In the genomic region with DNA sequence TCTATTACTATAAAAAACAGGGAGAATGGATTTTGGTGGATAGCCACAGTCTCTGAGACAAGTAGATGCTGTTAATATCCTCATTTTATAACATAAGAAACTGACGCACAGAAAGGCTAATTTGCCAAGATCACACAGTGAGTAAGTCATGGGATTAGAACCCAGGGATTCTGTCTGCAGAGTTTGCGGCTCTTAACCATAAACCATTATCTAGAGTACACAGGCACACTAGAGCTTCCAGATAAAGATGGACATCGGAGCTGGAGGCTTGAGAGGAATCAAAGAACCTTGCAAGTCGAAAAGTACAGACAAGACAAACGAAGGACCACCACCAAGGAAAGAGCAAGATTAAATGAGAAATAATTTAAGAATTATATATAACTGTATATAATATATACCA, we compare ENCODE assay signal across 1 cellular context.
TF ChIP-seq lines count a peak whose summit lies in the region.

No MANE protein-coding gene starts in this region.

TF ChIP-seq in K562, 482 proteins besides CTCF, POLR2A, EP300 and RAD21 (continued from another document and continues in another):
- no peak; a peak in 1 of 6 replicates for TF ChIP-seq ZBTB11 (CRISPR knock-in tag; IDR thresholded peaks at IDR 0.05)
- peak; percentile 15; the same call in 1 of the 2 replicates for TF ChIP-seq BHLHE40 (IDR thresholded peaks at IDR 0.05; ENCODE audit: low read length)
- no peak for TF ChIP-seq SRF (CRISPR knock-in tag; IDR thresholded peaks at IDR 0.05)
- TF ChIP-seq, protein P1, sequence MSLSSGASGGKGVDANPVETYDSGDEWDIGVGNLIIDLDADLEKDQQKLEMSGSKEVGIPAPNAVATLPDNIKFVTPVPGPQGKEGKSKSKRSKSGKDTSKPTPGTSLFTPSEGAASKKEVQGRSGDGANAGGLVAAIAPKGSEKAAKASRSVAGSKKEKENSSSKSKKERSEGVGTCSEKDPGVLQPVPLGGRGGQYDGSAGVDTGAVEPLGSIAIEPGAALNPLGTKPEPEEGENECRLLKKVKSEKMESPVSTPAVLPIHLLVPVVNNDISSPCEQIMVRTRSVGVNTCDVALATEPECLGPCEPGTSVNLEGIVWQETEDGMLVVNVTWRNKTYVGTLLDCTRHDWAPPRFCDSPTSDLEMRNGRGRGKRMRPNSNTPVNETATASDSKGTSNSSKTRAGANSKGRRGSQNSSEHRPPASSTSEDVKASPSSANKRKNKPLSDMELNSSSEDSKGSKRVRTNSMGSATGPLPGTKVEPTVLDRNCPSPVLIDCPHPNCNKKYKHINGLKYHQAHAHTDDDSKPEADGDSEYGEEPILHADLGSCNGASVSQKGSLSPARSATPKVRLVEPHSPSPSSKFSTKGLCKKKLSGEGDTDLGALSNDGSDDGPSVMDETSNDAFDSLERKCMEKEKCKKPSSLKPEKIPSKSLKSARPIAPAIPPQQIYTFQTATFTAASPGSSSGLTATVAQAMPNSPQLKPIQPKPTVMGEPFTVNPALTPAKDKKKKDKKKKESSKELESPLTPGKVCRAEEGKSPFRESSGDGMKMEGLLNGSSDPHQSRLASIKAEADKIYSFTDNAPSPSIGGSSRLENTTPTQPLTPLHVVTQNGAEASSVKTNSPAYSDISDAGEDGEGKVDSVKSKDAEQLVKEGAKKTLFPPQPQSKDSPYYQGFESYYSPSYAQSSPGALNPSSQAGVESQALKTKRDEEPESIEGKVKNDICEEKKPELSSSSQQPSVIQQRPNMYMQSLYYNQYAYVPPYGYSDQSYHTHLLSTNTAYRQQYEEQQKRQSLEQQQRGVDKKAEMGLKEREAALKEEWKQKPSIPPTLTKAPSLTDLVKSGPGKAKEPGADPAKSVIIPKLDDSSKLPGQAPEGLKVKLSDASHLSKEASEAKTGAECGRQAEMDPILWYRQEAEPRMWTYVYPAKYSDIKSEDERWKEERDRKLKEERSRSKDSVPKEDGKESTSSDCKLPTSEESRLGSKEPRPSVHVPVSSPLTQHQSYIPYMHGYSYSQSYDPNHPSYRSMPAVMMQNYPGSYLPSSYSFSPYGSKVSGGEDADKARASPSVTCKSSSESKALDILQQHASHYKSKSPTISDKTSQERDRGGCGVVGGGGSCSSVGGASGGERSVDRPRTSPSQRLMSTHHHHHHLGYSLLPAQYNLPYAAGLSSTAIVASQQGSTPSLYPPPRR (CRISPR knock-in tag; IDR thresholded peaks at IDR 0.05; ENCODE audit: borderline replicate concordance): no peak
- no peak for TF ChIP-seq ZNF551 (CRISPR knock-in tag; IDR thresholded peaks at IDR 0.05)
- peak; percentile 56 for TF ChIP-seq SMAD4 (CRISPR knock-in tag; conservative IDR thresholded peaks at IDR 0.05)
- TF ChIP-seq FOXO4 (CRISPR knock-in tag; IDR thresholded peaks at IDR 0.05): no peak
- no peak for TF ChIP-seq LARP7 (IDR thresholded peaks at IDR 0.05)
- TF ChIP-seq ZNF124 (CRISPR knock-in tag; IDR thresholded peaks at IDR 0.05): no peak
- TF ChIP-seq TBP (optimal IDR thresholded peaks at IDR 0.05; ENCODE audit: low read depth, low read length): no peak
- TF ChIP-seq PTTG1 (tag; IDR thresholded peaks at IDR 0.05; ENCODE audit: low read depth): no peak
- no peak for TF ChIP-seq ZNF707 (CRISPR knock-in tag; conservative IDR thresholded peaks at IDR 0.05)
- 0 out of 2 replicates have a peak, but pooled peaks have one; percentile 3 for TF ChIP-seq NR2C1 (IDR thresholded peaks at IDR 0.05)
- TF ChIP-seq NR2C1 (tag; IDR thresholded peaks at IDR 0.05): no peak
- TF ChIP-seq, protein P2, sequence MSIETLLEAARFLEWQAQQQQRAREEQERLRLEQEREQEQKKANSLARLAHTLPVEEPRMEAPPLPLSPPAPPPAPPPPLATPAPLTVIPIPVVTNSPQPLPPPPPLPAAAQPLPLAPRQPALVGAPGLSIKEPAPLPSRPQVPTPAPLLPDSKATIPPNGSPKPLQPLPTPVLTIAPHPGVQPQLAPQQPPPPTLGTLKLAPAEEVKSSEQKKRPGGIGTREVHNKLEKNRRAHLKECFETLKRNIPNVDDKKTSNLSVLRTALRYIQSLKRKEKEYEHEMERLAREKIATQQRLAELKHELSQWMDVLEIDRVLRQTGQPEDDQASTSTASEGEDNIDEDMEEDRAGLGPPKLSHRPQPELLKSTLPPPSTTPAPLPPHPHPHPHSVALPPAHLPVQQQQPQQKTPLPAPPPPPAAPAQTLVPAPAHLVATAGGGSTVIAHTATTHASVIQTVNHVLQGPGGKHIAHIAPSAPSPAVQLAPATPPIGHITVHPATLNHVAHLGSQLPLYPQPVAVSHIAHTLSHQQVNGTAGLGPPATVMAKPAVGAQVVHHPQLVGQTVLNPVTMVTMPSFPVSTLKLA (conservative IDR thresholded peaks at IDR 0.05): no peak
- TF ChIP-seq MLX (CRISPR knock-in tag; conservative IDR thresholded peaks at IDR 0.05): no peak
- no peak for TF ChIP-seq SFPQ (IDR thresholded peaks at IDR 0.05; ENCODE audit: low read depth, low read length)
- TF ChIP-seq TFE3 (CRISPR knock-in tag; IDR thresholded peaks at IDR 0.05): peak; percentile 45; the same call in 1 of the 2 replicates
- TF ChIP-seq NFYB (IDR thresholded peaks at IDR 0.05; ENCODE audit: extremely low read depth, insufficient read length): no peak
- TF ChIP-seq SOX6 (IDR thresholded peaks at IDR 0.05): peak; percentile 82
- TF ChIP-seq ZFP30 (CRISPR knock-in tag; IDR thresholded peaks at IDR 0.05; ENCODE audit: borderline replicate concordance): no peak
- no peak for TF ChIP-seq TCF15 (CRISPR knock-in tag; IDR thresholded peaks at IDR 0.05)
- no peak for TF ChIP-seq ZNF134 (CRISPR knock-in tag; conservative IDR thresholded peaks at IDR 0.05)
- TF ChIP-seq, protein P3, sequence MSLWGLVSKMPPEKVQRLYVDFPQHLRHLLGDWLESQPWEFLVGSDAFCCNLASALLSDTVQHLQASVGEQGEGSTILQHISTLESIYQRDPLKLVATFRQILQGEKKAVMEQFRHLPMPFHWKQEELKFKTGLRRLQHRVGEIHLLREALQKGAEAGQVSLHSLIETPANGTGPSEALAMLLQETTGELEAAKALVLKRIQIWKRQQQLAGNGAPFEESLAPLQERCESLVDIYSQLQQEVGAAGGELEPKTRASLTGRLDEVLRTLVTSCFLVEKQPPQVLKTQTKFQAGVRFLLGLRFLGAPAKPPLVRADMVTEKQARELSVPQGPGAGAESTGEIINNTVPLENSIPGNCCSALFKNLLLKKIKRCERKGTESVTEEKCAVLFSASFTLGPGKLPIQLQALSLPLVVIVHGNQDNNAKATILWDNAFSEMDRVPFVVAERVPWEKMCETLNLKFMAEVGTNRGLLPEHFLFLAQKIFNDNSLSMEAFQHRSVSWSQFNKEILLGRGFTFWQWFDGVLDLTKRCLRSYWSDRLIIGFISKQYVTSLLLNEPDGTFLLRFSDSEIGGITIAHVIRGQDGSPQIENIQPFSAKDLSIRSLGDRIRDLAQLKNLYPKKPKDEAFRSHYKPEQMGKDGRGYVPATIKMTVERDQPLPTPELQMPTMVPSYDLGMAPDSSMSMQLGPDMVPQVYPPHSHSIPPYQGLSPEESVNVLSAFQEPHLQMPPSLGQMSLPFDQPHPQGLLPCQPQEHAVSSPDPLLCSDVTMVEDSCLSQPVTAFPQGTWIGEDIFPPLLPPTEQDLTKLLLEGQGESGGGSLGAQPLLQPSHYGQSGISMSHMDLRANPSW (CRISPR knock-in tag; IDR thresholded peaks at IDR 0.05): no peak
- TF ChIP-seq POLR2B (IDR thresholded peaks at IDR 0.05; ENCODE audit: low read depth, partially characterized antibody): no peak
- no peak for TF ChIP-seq SAP30 (IDR thresholded peaks at IDR 0.05; ENCODE audit: borderline replicate concordance, insufficient read depth, low read depth, low read length, poor library complexity, severe bottlenecking)
- no peak for TF ChIP-seq ZBTB1 (CRISPR knock-in tag; IDR thresholded peaks at IDR 0.05; ENCODE audit: borderline replicate concordance, low read depth)
- no peak for TF ChIP-seq E2F3 (CRISPR knock-in tag; IDR thresholded peaks at IDR 0.05)
- TF ChIP-seq PREB (CRISPR knock-in tag; IDR thresholded peaks at IDR 0.05): no peak
- no peak for TF ChIP-seq ZSCAN29 (IDR thresholded peaks at IDR 0.05)
- TF ChIP-seq PRMT5 (CRISPR knock-in tag; IDR thresholded peaks at IDR 0.05): no peak
- no peak for TF ChIP-seq KDM2B (CRISPR knock-in tag; IDR thresholded peaks at IDR 0.05)
- TF ChIP-seq TGIF2 (CRISPR knock-in tag; IDR thresholded peaks at IDR 0.05): no peak
- TF ChIP-seq EZH2 (IDR thresholded peaks at IDR 0.05; ENCODE audit: borderline replicate concordance, low read depth, low read length): no peak
